8 cellular contexts compared by ENCODE assay signal in genomic region chr19:1384478-1385110, GRCh38. TPM values are rescaled to one million over a fixed set of nuclear protein-coding genes. Genes with fewer than 3 reads are reported as not detected.
DNase-seq lines count a peak whose midpoint lies in the region; ATAC-seq lines count a peak whose summit lies in the region.

No MANE protein-coding gene starts in this region.

- H3K9me3 ChIP-seq in iPS-20b (ENCODE audit: insufficient read depth, low read depth, low read length) (no peaks in the 10 kb centered on the region), subcutaneous abdominal adipose tissue (ENCODE audit: control insufficient read depth in 5 of 5, low read length in 5 of 5) (no peaks in the 10 kb centered on the region)

- peak overlapping the region; percentile 86 for H3K9ac ChIP-seq in iPS-20b (ENCODE audit: low read depth, low read length)
- H3K9ac ChIP-seq in subcutaneous abdominal adipose tissue (ENCODE audit: low read length in 5 of 5), result peak overlapping the region; percentile 64 to 96 (median 96)

- H3K36me3 ChIP-seq in iPS-20b (ENCODE audit: insufficient read depth, low read depth, low read length) (peaks cover 10% of the 10 kb centered on the region), subcutaneous abdominal adipose tissue (ENCODE audit: control insufficient read depth in 5 of 5, insufficient read depth in 5 of 5, low read length in 5 of 5) (peaks cover 0 to 34% (median 21%) of the 10 kb centered on the region in 5 donors)

- no peak for ATAC-seq in activated T-helper 17 cell treated with anti-CD3 and anti-CD28 coated beads, Interleukin-2, amount 50 U/mL, for 72 hours (replicated peaks)

- H3K27me3 Mint-ChIP-seq in activated T-helper 17 cell treated with anti-CD3 and anti-CD28 coated beads, Interleukin-2, amount 50 U/mL, for 72 hours, result no peaks in the 10 kb centered on the region

- H3K27ac Mint-ChIP-seq in activated T-helper 17 cell treated with anti-CD3 and anti-CD28 coated beads, Interleukin-2, amount 50 U/mL, for 72 hours, result peak overlapping the region; percentile 83

- H3K4me1 ChIP-seq in iPS-20b (ENCODE audit: insufficient read depth, low read length) (peaks cover 2% of the 10 kb centered on the region; the same call in 1 of the 2 replicates), subcutaneous abdominal adipose tissue (ENCODE audit: control insufficient read depth in 5 of 5, insufficient read depth in 5 of 5, low read length in 5 of 5) (peaks cover 2 to 39% (median 23%) of the 10 kb centered on the region in 5 donors)

- H3K27ac ChIP-seq in iPS-20b (ENCODE audit: low read length), result no peak overlapping the region
- peak overlapping the region; percentile 65 for H3K27ac ChIP-seq in subcutaneous abdominal adipose tissue (ENCODE audit: low read depth, low read length)

- H3K9me3 Mint-ChIP-seq in activated T-helper 17 cell treated with anti-CD3 and anti-CD28 coated beads, Interleukin-2, amount 50 U/mL, for 72 hours, result peaks cover 3% of the 10 kb centered on the region

- H3K36me3 Mint-ChIP-seq in activated T-helper 17 cell treated with anti-CD3 and anti-CD28 coated beads, Interleukin-2, amount 50 U/mL, for 72 hours (ENCODE audit: low read depth), result peaks cover 18% of the 10 kb centered on the region

- H3K4me1 Mint-ChIP-seq in activated T-helper 17 cell treated with anti-CD3 and anti-CD28 coated beads, Interleukin-2, amount 50 U/mL, for 72 hours, result peaks cover 14% of the 10 kb centered on the region

- H3K4me3 Mint-ChIP-seq in activated T-helper 17 cell treated with anti-CD3 and anti-CD28 coated beads, Interleukin-2, amount 50 U/mL, for 72 hours, result peak overlapping the region; percentile 94

- DNase-seq in NCI-H748 (lab: John Stamatoyannopoulos, UW; ENCODE audit: unreplicated experiment), result peak; percentile 5
- no peak for DNase-seq in NCI-H748 treated with DMSO at 0.1 percent for 48 hours (lab: John Stamatoyannopoulos, UW)
- no peak for DNase-seq in NCI-H2107 treated with DMSO at 0.1 percent for 48 hours (lab: John Stamatoyannopoulos, UW; ENCODE audit: unreplicated experiment)
- no peak for DNase-seq in activated CD8-positive, alpha-beta memory T cell treated with anti-CD3 and anti-CD28 coated beads, Interleukin-2, amount 50 U/mL, for 48 hours
- DNase-seq in medulla oblongata (ENCODE audit: extremely low spot score), result no peak

- no peaks in the 10 kb centered on the region for H3K27me3 ChIP-seq in iPS-20b (ENCODE audit: insufficient read depth, low read length)
- H3K27me3 ChIP-seq in subcutaneous abdominal adipose tissue (ENCODE audit: control insufficient read depth in 5 of 5, insufficient read depth in 4 of 5, low read length in 5 of 5), result no peaks in the 10 kb centered on the region

- H3K4me3 ChIP-seq in iPS-20b (ENCODE audit: low read length) (peak overlapping the region; percentile 92), subcutaneous abdominal adipose tissue (ENCODE audit: low read depth in 1 of 5, low read length in 5 of 5) (peak overlapping the region; percentile 81 to 94 (median 90))

RNA-seq across cellular contexts. Expression of gene NDUFS7, which starts 0.9 kb away (rescaled TPM):
- total RNA-seq in activated T-helper 17 cell treated with anti-CD3 and anti-CD28 coated beads, Interleukin-2, amount 50 U/mL, for 72 hours, result 10 to 100 TPM; 51.5 to 87.9 TPM

RNA-seq across cellular contexts. Expression of gene GAMT, which starts 16.7 kb away (rescaled TPM):
- 10 to 100 TPM in 1 of 2 donors, 1 to 10 TPM in 1; 4.9 to 11.2 TPM for total RNA-seq in activated T-helper 17 cell treated with anti-CD3 and anti-CD28 coated beads, Interleukin-2, amount 50 U/mL, for 72 hours

RNA-seq across cellular contexts. Expression of gene DAZAP1, which starts 22.8 kb away (rescaled TPM):
- 100 to 1,000 TPM; 161 to 271 TPM for total RNA-seq in activated T-helper 17 cell treated with anti-CD3 and anti-CD28 coated beads, Interleukin-2, amount 50 U/mL, for 72 hours

RNA-seq across cellular contexts. Expression of gene RPS15, which starts 53.6 kb away (rescaled TPM):
- 1,000 to 10,000 TPM; 1,611 to 1,688 TPM for total RNA-seq in activated T-helper 17 cell treated with anti-CD3 and anti-CD28 coated beads, Interleukin-2, amount 50 U/mL, for 72 hours
